In genomic region chr10:79038104-79038840, GRCh38 we compare ENCODE assay signal across 22 cellular contexts.
"Had no signal": no experiment of that assay in that cellular context is flagged by ENCODE, and none has a peak within 500 bp of the region (broad histone marks: within the 10 kb centered on the region; RNA-seq: fewer than 3 reads in every experiment).

No MANE protein-coding gene starts in this region.

- H3K27me3 ChIP-seq: testis, vagina had no signal

- H3K27ac Mint-ChIP-seq: activated CD8-positive, alpha-beta T cell treated with anti-CD3 and anti-CD28 coated beads, Interleukin-2, amount 10 ng/mL, durations not matched to agents 7 days and 5 days; activated naive CD4-positive, alpha-beta T cell treated with anti-CD3 and anti-CD28 coated beads, Interleukin-2, amount 50 U/mL, for 72 hours; activated T-helper 17 cell treated with anti-CD3 and anti-CD28 coated beads, Interleukin-2, amount 50 U/mL, for 72 hours; stimulated activated effector memory CD8-positive, alpha-beta T cell treated with anti-CD3 and anti-CD28 coated beads, Interleukin-12 subunit alpha, Interleukin-12 subunit beta, amount 100 ng/mL, for 72 hours; T-helper 2 cell treated with Interferon-gamma antibody and Interleukin-4, amounts not matched to agents 5 μg/mL and 100 μg/mL, for 36 hours had no signal

- H3K4me3 Mint-ChIP-seq: activated CD8-positive, alpha-beta T cell treated with anti-CD3 and anti-CD28 coated beads, Interleukin-2, amount 10 ng/mL, durations not matched to agents 7 days and 5 days; activated T-helper 17 cell treated with anti-CD3 and anti-CD28 coated beads, Interleukin-2, amount 50 U/mL, for 72 hours; central memory CD8-positive, alpha-beta T cell; neural crest cell; stimulated activated effector memory CD8-positive, alpha-beta T cell treated with anti-CD3 and anti-CD28 coated beads, Interleukin-12 subunit alpha, Interleukin-12 subunit beta, amount 100 ng/mL, for 72 hours; T-helper 2 cell treated with Interferon-gamma antibody and Interleukin-4, amounts not matched to agents 5 μg/mL and 100 μg/mL, for 36 hours; type B pancreatic cell had no signal

- H3K36me3 ChIP-seq: brain microvascular endothelial cell, vagina had no signal

- H3K9me3 Mint-ChIP-seq: activated T-helper 17 cell treated with anti-CD3 and anti-CD28 coated beads, Interleukin-2, amount 50 U/mL, for 72 hours; central memory CD8-positive, alpha-beta T cell; neural crest cell; stimulated activated effector memory CD8-positive, alpha-beta T cell treated with anti-CD3 and anti-CD28 coated beads, Interleukin-12 subunit alpha, Interleukin-12 subunit beta, amount 100 ng/mL, for 72 hours; T-helper 2 cell treated with Interferon-gamma antibody and Interleukin-4, amounts not matched to agents 5 μg/mL and 100 μg/mL, for 36 hours; type B pancreatic cell had no signal

- H3K4me1 ChIP-seq: testis, vagina had no signal

- DNase-seq: activated CD4-positive, alpha-beta T cell treated with anti-CD3 and anti-CD28 coated beads, Interleukin-2, amount 50 U/mL, for 1 hour; activated CD8-positive, alpha-beta T cell treated with anti-CD3 and anti-CD28 coated beads, Interleukin-2, amount 10 ng/mL, durations not matched to agents 7 days and 5 days; brain microvascular endothelial cell; effector memory CD4-positive, alpha-beta T cell; foreskin melanocyte; right cardiac atrium; stimulated activated CD4-positive, alpha-beta T cell treated with anti-CD3 and anti-CD28 coated beads, Interleukin-2, amount 100 ng/mL, for 24 hours; testis had no signal

- H3K9me3 ChIP-seq: testis, vagina had no signal

- FAIRE-seq: colon, endothelial cell of umbilical vein, islet of Langerhans had no signal

- H3K27ac ChIP-seq: brain microvascular endothelial cell, testis, vagina, VCaP had no signal

- ATAC-seq: activated CD4-positive, CD25-positive, alpha-beta regulatory T cell treated with anti-CD3 and anti-CD28 coated beads, Interleukin-2, amount 50 U/mL, for 24 hours; activated CD8-positive, alpha-beta T cell treated with anti-CD3 and anti-CD28 coated beads, Interleukin-2, amount 10 ng/mL, durations not matched to agents 7 days and 5 days; activated naive CD4-positive, alpha-beta T cell treated with anti-CD3 and anti-CD28 coated beads, Interleukin-2, amount 50 U/mL, for 72 hours; activated T-helper 17 cell treated with anti-CD3 and anti-CD28 coated beads, Interleukin-2, amount 50 U/mL, for 72 hours; esophagus mucosa; right cardiac atrium; stimulated activated effector memory CD8-positive, alpha-beta T cell treated with anti-CD3 and anti-CD28 coated beads, Interleukin-12 subunit alpha, Interleukin-12 subunit beta, amount 100 ng/mL, for 72 hours had no signal

- H3K36me3 Mint-ChIP-seq: activated naive CD4-positive, alpha-beta T cell treated with anti-CD3 and anti-CD28 coated beads, Interleukin-2, amount 50 U/mL, for 72 hours; stimulated activated effector memory CD8-positive, alpha-beta T cell treated with anti-CD3 and anti-CD28 coated beads, Interleukin-12 subunit alpha, Interleukin-12 subunit beta, amount 100 ng/mL, for 72 hours; type B pancreatic cell had no signal

- H3K4me3 ChIP-seq: testis, vagina had no signal
